In genomic region chr7:121486590-121486989, GRCh38 we compare ENCODE assay signal across 24 cellular contexts.
"Had no signal": no experiment of that assay in that cellular context is flagged by ENCODE, and none has a peak within 500 bp of the region (broad histone marks: within the 10 kb centered on the region; RNA-seq: fewer than 3 reads in every experiment).

No MANE protein-coding gene starts in this region.

- H3K4me3 ChIP-seq: body of pancreas, cardiac muscle cell had no signal

- DNase-seq: activated CD4-positive, alpha-beta T cell treated with anti-CD3 and anti-CD28 coated beads for 4 hours; activated CD8-positive, alpha-beta memory T cell treated with anti-CD3 and anti-CD28 coated beads, Interleukin-2, amount 50 U/mL, for 48 hours; activated CD8-positive, alpha-beta T cell treated with anti-CD3 and anti-CD28 coated beads, Interleukin-2, amount 10 ng/mL, durations not matched to agents 7 days and 5 days; activated effector memory CD4-positive, alpha-beta T cell treated with Interleukin-2 at 50 U/mL for 16 hours; activated naive CD4-positive, alpha-beta T cell; activated T-cell treated with anti-CD3 and anti-CD28 coated beads, Interleukin-2, amount 50 U/mL, for 1 hour; amniotic stem cell; Karpas-422; NCI-H1092; NCI-H1417; NCI-H1694; NCI-H2029; NCI-H2107; NCI-H2171 treated with DMSO at 0.1 percent for 48 hours; NCI-H226; NCI-H526; NCI-H774; SIG-M5; T-helper 1 cell; WERI-Rb-1 had no signal

- ATAC-seq: activated CD4-positive, CD25-positive, alpha-beta regulatory T cell treated with anti-CD3 and anti-CD28 coated beads, Interleukin-2, amount 50 U/mL, for 24 hours; activated CD8-positive, alpha-beta T cell treated with anti-CD3 and anti-CD28 coated beads, Interleukin-2, amount 10 ng/mL, durations not matched to agents 7 days and 5 days; body of pancreas had no signal

- H3K4me1 ChIP-seq: ascending aorta, body of pancreas had no signal

- H3K36me3 ChIP-seq: ascending aorta, cardiac muscle cell, WERI-Rb-1 had no signal

- H3K27me3 ChIP-seq: ascending aorta, body of pancreas, cardiac muscle cell had no signal

- H3K27ac ChIP-seq: ascending aorta, body of pancreas, cardiac muscle cell, WERI-Rb-1 had no signal

- H3K9me3 ChIP-seq: ascending aorta, body of pancreas had no signal
